Comparison of ENCODE assay signal across 9 cellular contexts in the genomic region with DNA sequence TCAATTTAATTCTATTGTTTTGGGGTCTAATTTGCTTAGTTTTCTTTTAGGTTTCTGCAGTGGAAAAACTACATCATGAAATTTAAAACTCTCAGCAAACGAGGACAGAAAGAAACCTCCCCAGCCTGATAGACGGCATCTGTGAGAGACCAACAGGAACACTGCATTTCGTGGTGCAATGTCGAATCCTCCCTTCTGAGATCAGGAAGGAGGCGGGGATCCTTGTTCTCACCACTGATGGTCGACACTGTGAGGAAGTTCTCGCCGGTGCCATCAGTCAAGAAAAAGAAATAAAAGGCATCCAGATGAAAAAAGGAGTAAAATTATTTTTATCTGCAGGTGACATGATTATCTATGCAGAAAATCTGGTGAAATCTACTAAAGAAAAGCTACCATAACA. TPM values are rescaled to one million over a fixed set of nuclear protein-coding genes. Genes with fewer than 3 reads are reported as not detected.
DNase-seq lines count a peak whose midpoint lies in the region; ATAC-seq, FAIRE-seq and TF ChIP-seq lines count a peak whose summit lies in the region.
"Had no signal": no experiment of that assay in that cellular context is flagged by ENCODE, and none has a peak within 500 bp of the region (broad histone marks: within the 10 kb centered on the region; RNA-seq: fewer than 3 reads in every experiment).

No MANE protein-coding gene starts in this region.

- CTCF ChIA-PET in CD8-positive, alpha-beta memory T cell (lab: Charles Lee): no interaction called here

- peaks cover 86% of the 10 kb centered on the region for H3K79me2 ChIP-seq in astrocyte (ENCODE audit: insufficient read depth, low read length)

- no peak for ATAC-seq in HG03442 (IDR thresholded peaks at IDR 0.05; ENCODE audit: unreplicated experiment)
- ATAC-seq in HG03342 (IDR thresholded peaks at IDR 0.05; ENCODE audit: unreplicated experiment): no peak

- H3K9me3 Mint-ChIP-seq in CD8-positive, alpha-beta memory T cell: no peaks in the 10 kb centered on the region
- peaks cover 4% of the 10 kb centered on the region for H3K9me3 Mint-ChIP-seq in astrocyte (ENCODE audit: unreplicated experiment)
- peaks cover 7% of the 10 kb centered on the region for H3K9me3 Mint-ChIP-seq in nephron

- H3K9ac ChIP-seq in astrocyte (ENCODE audit: low read length): no peak overlapping the region

- peak overlapping the region; percentile 52 to 86 (median 76) for H3K27ac Mint-ChIP-seq in CD8-positive, alpha-beta memory T cell
- H3K27ac Mint-ChIP-seq in astrocyte (ENCODE audit: unreplicated experiment) (no peak overlapping the region), nephron (peak overlapping the region; percentile 73 to 93 (median 91))

- H3K36me3 ChIP-seq in CD8-positive, alpha-beta memory T cell (ENCODE audit: insufficient read depth, low read length): peaks cover 12% of the 10 kb centered on the region
- H3K36me3 ChIP-seq in astrocyte (ENCODE audit: insufficient read depth, low read length): peaks cover 3% of the 10 kb centered on the region

- H3K4me3 Mint-ChIP-seq in CD8-positive, alpha-beta memory T cell: peak overlapping the region in 6 of 7 donors; percentile 36 to 79 (median 56)
- no peak overlapping the region for H3K4me3 Mint-ChIP-seq in astrocyte (ENCODE audit: unreplicated experiment)
- H3K4me3 Mint-ChIP-seq in nephron: peak overlapping the region in 2 of 3 experiments; percentile 65 to 80

- TF ChIP-seq CTCF in astrocyte (IDR thresholded peaks at IDR 0.05; ENCODE audit: insufficient read depth, low read depth, low read length): no peak
- no peak for TF ChIP-seq CTCF in nephron (IDR thresholded peaks at IDR 0.05; ENCODE audit: unreplicated experiment in 3 of 3)

- no peak for FAIRE-seq in astrocyte (lab: Jason Lieb, UNC)

- POLR2A ChIA-PET in CD8-positive, alpha-beta memory T cell (lab: Charles Lee): no interaction called here

- peaks cover 22% of the 10 kb centered on the region for H3K4me1 ChIP-seq in CD8-positive, alpha-beta memory T cell (ENCODE audit: insufficient read depth, low read length)
- no peaks in the 10 kb centered on the region for H3K4me1 ChIP-seq in astrocyte (ENCODE audit: insufficient read depth, low read length)

- peaks cover 44 to 59% (median 54%) of the 10 kb centered on the region in 3 donors for H3K4me1 Mint-ChIP-seq in CD8-positive, alpha-beta memory T cell
- H3K4me1 Mint-ChIP-seq in astrocyte (ENCODE audit: low read depth, unreplicated experiment) (peaks cover 11% of the 10 kb centered on the region), nephron (peaks cover 18% of the 10 kb centered on the region)

- H3K4me3 ChIP-seq in CD8-positive, alpha-beta memory T cell (ENCODE audit: low read length): peak overlapping the region; percentile 38
- H3K4me3 ChIP-seq in astrocyte (ENCODE audit: insufficient read depth, low read depth, low read length): no peak overlapping the region

- no peak overlapping the region for H2AFZ ChIP-seq in astrocyte (ENCODE audit: low read depth, low read length)

- peak in 2 of 5 donors; percentile 17 to 30 for DNase-seq in CD8-positive, alpha-beta memory T cell
- DNase-seq in NAMALWA (ENCODE audit: low spot score): peak; percentile 23
- DNase-seq in astrocyte (ENCODE audit: low read depth): no peak
- DNase-seq in stimulated activated CD4-positive, alpha-beta T cell treated with anti-CD3 and anti-CD28 coated beads, Interleukin-4, amount 100 ng/mL, for 4 hours: no peak
- DNase-seq in D341Med (ENCODE audit: low spot score): no peak
- DNase-seq: kidney glomerular epithelial cell had no signal

- H3K9me3 ChIP-seq in CD8-positive, alpha-beta memory T cell (ENCODE audit: low read length): no peaks in the 10 kb centered on the region
- H3K9me3 ChIP-seq in astrocyte (ENCODE audit: insufficient read depth, low read depth, low read length): no peaks in the 10 kb centered on the region

- no peak overlapping the region for H3K27ac ChIP-seq in CD8-positive, alpha-beta memory T cell (ENCODE audit: low read depth, low read length)
- H3K27ac ChIP-seq in astrocyte (ENCODE audit: low read depth, low read length): no peak overlapping the region

- no peaks in the 10 kb centered on the region for H3K27me3 Mint-ChIP-seq in CD8-positive, alpha-beta memory T cell
- H3K27me3 Mint-ChIP-seq in astrocyte (ENCODE audit: low read depth, unreplicated experiment): no peaks in the 10 kb centered on the region
- no peaks in the 10 kb centered on the region for H3K27me3 Mint-ChIP-seq in nephron (ENCODE audit: low read depth)

- peaks cover 4 to 32% (median 5%) of the 10 kb centered on the region in 3 donors for H3K36me3 Mint-ChIP-seq in CD8-positive, alpha-beta memory T cell
- peaks cover 8% of the 10 kb centered on the region for H3K36me3 Mint-ChIP-seq in astrocyte (ENCODE audit: low read depth, unreplicated experiment)
- H3K36me3 Mint-ChIP-seq in nephron (ENCODE audit: low read depth): peaks cover 34% of the 10 kb centered on the region

- H4K20me1 ChIP-seq in astrocyte (ENCODE audit: insufficient read depth, low read length): peaks cover 89% of the 10 kb centered on the region

- peak overlapping the region; percentile 28 for H3K4me2 ChIP-seq in astrocyte (ENCODE audit: low read length)

- no peaks in the 10 kb centered on the region for H3K27me3 ChIP-seq in CD8-positive, alpha-beta memory T cell (ENCODE audit: insufficient read depth, low read length, poor library complexity, severe bottlenecking)
- no peaks in the 10 kb centered on the region for H3K27me3 ChIP-seq in astrocyte (ENCODE audit: insufficient read depth, low read length)

RNA-seq across cellular contexts. Expression of a gene that starts 16.5 kb away (rescaled TPM):
- 100 to 1,000 TPM; 112 to 118 TPM for total RNA-seq in CD8-positive, alpha-beta memory T cell
- 82.9 TPM for polyA plus RNA-seq in CD8-positive, alpha-beta memory T cell
- total RNA-seq in astrocyte: 86.9 and 89.9 TPM in 2 replicates

RNA-seq across cellular contexts. Expression of a gene that starts 16.7 kb away (rescaled TPM):
- 10 to 100 TPM; 17.6 to 21.5 TPM for total RNA-seq in CD8-positive, alpha-beta memory T cell
- polyA plus RNA-seq in CD8-positive, alpha-beta memory T cell: 16.9 TPM
- 22.1 and 27.8 TPM in 2 replicates for total RNA-seq in astrocyte

RNA-seq across cellular contexts. Expression of a gene that starts 57.8 kb away (rescaled TPM):
- 10 to 100 TPM; 17.2 to 19.6 TPM for total RNA-seq in CD8-positive, alpha-beta memory T cell
- polyA plus RNA-seq in CD8-positive, alpha-beta memory T cell: 26.2 TPM
- total RNA-seq in astrocyte: 19.0 and 20.2 TPM in 2 replicates
